ENCODE assay signal across 1 cellular context in genomic region chr3:127483902-127484591, GRCh38.
TF ChIP-seq lines count a peak whose summit lies in the region.

No MANE protein-coding gene starts in this region.

TF ChIP-seq in GM12878, 131 proteins besides CTCF, POLR2A, EP300 and RAD21 (continued from another document):
- TF ChIP-seq PRDM15 (CRISPR knock-in tag; IDR thresholded peaks at IDR 0.05), result no peak
- TF ChIP-seq RUNX3 (IDR thresholded peaks at IDR 0.05; ENCODE audit: low read length), result peak; percentile 97
- peak; percentile 81 to 85 for TF ChIP-seq IKZF2 (IDR thresholded peaks at IDR 0.05)
- TF ChIP-seq PBX3 (IDR thresholded peaks at IDR 0.05; ENCODE audit: insufficient replicate concordance, low read depth, low read length), result peak; percentile 14
- TF ChIP-seq USF2 (IDR thresholded peaks at IDR 0.05; ENCODE audit: borderline replicate concordance, low read depth, low read length), result no peak
- peak; percentile 51; the same call in 1 of the 2 replicates for TF ChIP-seq ATF7 (IDR thresholded peaks at IDR 0.05; ENCODE audit: low read depth)
- peak; percentile 85 for TF ChIP-seq SPI1 (IDR thresholded peaks at IDR 0.05; ENCODE audit: borderline replicate concordance, insufficient read depth, low read depth, low read length)
- peak; percentile 77 for TF ChIP-seq BCL11A (IDR thresholded peaks at IDR 0.05; ENCODE audit: low read depth, low read length)
- TF ChIP-seq GABPA (IDR thresholded peaks at IDR 0.05; ENCODE audit: low read depth), result 0 out of 2 replicates have a peak, but pooled peaks have one; percentile 14
- no peak for TF ChIP-seq ESRRA (IDR thresholded peaks at IDR 0.05; ENCODE audit: low read length)
- TF ChIP-seq KLF5 (IDR thresholded peaks at IDR 0.05; ENCODE audit: partially characterized antibody), result peak; percentile 37
- TF ChIP-seq ZBTB33 (IDR thresholded peaks at IDR 0.05), result no peak
